Comparison of ENCODE assay signal across 15 cellular contexts in genomic region chr11:72328366-72329224, GRCh38.
DNase-seq lines count a peak whose midpoint lies in the region; ATAC-seq, FAIRE-seq and TF ChIP-seq lines count a peak whose summit lies in the region.
"Had no signal": no experiment of that assay in that cellular context is flagged by ENCODE, and none has a peak within 500 bp of the region (broad histone marks: within the 10 kb centered on the region; RNA-seq: fewer than 3 reads in every experiment).

No MANE protein-coding gene starts in this region.

- BruUV-seq in endothelial cell of umbilical vein (replicated peaks; lab: Mats Ljungman, UMichigan): no TSS peak

- peak overlapping the region; percentile 60 for H3K14ac ChIP-seq in trophoblast cell (ENCODE audit: low read length)

- peaks cover 11% of the 10 kb centered on the region for H3F3A ChIP-seq in GM23248 (ENCODE audit: insufficient read depth)

- H3K27ac ChIP-seq in GM23248: no peak overlapping the region
- H3K27ac ChIP-seq in endothelial cell of umbilical vein (ENCODE audit: insufficient read depth, low read depth, low read length): no peak overlapping the region
- peak overlapping the region; percentile 98 for H3K27ac ChIP-seq in trophoblast cell (ENCODE audit: low read depth, low read length)
- peak overlapping the region in 1 of 4 donors; percentile 12 for H3K27ac ChIP-seq in transverse colon

- 58 to 62% methylated on average over 3 of the region's 3 CpGs for WGBS in GM23248 (ENCODE audit: low coverage in 1 of 2, low lambda C conversion rate in 2 of 2, missing lambda C conversion rate in 2 of 2), 2 experiments
- no CpG with 5 or more reads among the region's 3 CpGs for WGBS in trophoblast cell (ENCODE audit: extremely low coverage, insufficient coverage, insufficient read length)
- 55 to 72% methylated on average over 2 to 3 of the region's 3 CpGs for WGBS in transverse colon (ENCODE audit: low coverage in 1 of 2), 2 donors

- no peaks in the 10 kb centered on the region for H3K9me1 ChIP-seq in endothelial cell of umbilical vein (replicated peaks; ENCODE audit: control insufficient read depth, extremely low read depth, insufficient read depth, low read length)

- peaks cover 18% of the 10 kb centered on the region for H3K79me1 ChIP-seq in trophoblast cell (ENCODE audit: low read length)

- peak overlapping the region; percentile 56 for H3K4ac ChIP-seq in trophoblast cell (ENCODE audit: low read depth, low read length)

- no peak overlapping the region for H3K4me2 ChIP-seq in GM23248 (ENCODE audit: unreplicated experiment)
- H3K4me2 ChIP-seq in endothelial cell of umbilical vein (ENCODE audit: insufficient read depth, low read length): no peak overlapping the region
- no peak overlapping the region for H3K4me2 ChIP-seq in trophoblast cell (ENCODE audit: low read length)

- H3K9me3 ChIP-seq in GM23248 (ENCODE audit: low read depth): no peaks in the 10 kb centered on the region
- no peaks in the 10 kb centered on the region for H3K9me3 ChIP-seq in endothelial cell of umbilical vein (replicated peaks; ENCODE audit: control insufficient read depth, insufficient read depth, low read length)
- no peaks in the 10 kb centered on the region for H3K9me3 ChIP-seq in trophoblast cell (ENCODE audit: insufficient read depth, low read depth, low read length)
- H3K9me3 ChIP-seq in transverse colon: no peaks in the 10 kb centered on the region

- dilution Hi-C loops in endothelial cell of umbilical vein (cut with MboI; ENCODE audit: extremely low pct_ligation_motif_present, low sequenced_read_pairs): no loop called here

- H3K9me2 ChIP-seq in GM23248 (ENCODE audit: insufficient read depth): no peaks in the 10 kb centered on the region

- POLR2A ChIA-PET in endothelial cell of umbilical vein (lab: Charles Lee): no interaction called here

- intact Hi-C loops in endothelial cell of umbilical vein (cut with micrococcal nuclease): no loop called here
- intact Hi-C loops in transverse colon (cut with DNase I; ENCODE audit: low total_unique reads): no loop called here

- in situ Hi-C loops in GM23248 (cut with MboI): no loop called here
- in situ Hi-C loops in transverse colon (cut with MboI; ENCODE audit: low pct_ligation_motif_present in 1 of 4, low pct_unique_long_range_greater_than_20kb in 1 of 4, low sequenced_read_pairs in 3 of 4): no loop called here

- H3K36me3 ChIP-seq in GM23248 (ENCODE audit: low read depth) (no peaks in the 10 kb centered on the region), endothelial cell of umbilical vein (ENCODE audit: control insufficient read depth in 2 of 2, extremely low read depth in 1 of 2, insufficient read depth in 2 of 2, low read length in 2 of 2) (no peaks in the 10 kb centered on the region), trophoblast cell (ENCODE audit: control insufficient read depth in 1 of 2, insufficient read depth in 2 of 2, low read length in 2 of 2) (no peaks in the 10 kb centered on the region), transverse colon (no peaks in the 10 kb centered on the region)

- H4K20me1 ChIP-seq in GM23248 (ENCODE audit: insufficient read depth): no peaks in the 10 kb centered on the region
- no peaks in the 10 kb centered on the region for H4K20me1 ChIP-seq in endothelial cell of umbilical vein (replicated peaks; ENCODE audit: control insufficient read depth, extremely low read depth, insufficient read depth, low read length)

- peak overlapping the region; percentile 89 for H2BK5ac ChIP-seq in trophoblast cell (ENCODE audit: low read depth, low read length, poor library complexity)

- H3K79me2 ChIP-seq in GM23248 (ENCODE audit: insufficient read depth) (no peaks in the 10 kb centered on the region), endothelial cell of umbilical vein (ENCODE audit: control insufficient read depth, insufficient read depth, low read length) (no peaks in the 10 kb centered on the region), trophoblast cell (ENCODE audit: control insufficient read depth, insufficient read depth, low read length, poor library complexity) (peaks cover 7% of the 10 kb centered on the region)

- H3K9ac ChIP-seq in GM23248 (no peak overlapping the region), endothelial cell of umbilical vein (replicated peaks; ENCODE audit: extremely low read depth, insufficient read depth, low read length) (no peak overlapping the region), trophoblast cell (ENCODE audit: low read length) (no peak overlapping the region)

- no peak overlapping the region for H3K18ac ChIP-seq in trophoblast cell (ENCODE audit: low read length)

- H3K4me1 ChIP-seq in GM23248 (ENCODE audit: insufficient read depth): peaks cover 28% of the 10 kb centered on the region
- H3K4me1 ChIP-seq in endothelial cell of umbilical vein (ENCODE audit: control insufficient read depth, extremely low read depth, insufficient read depth, low read length): peaks cover 13% of the 10 kb centered on the region
- H3K4me1 ChIP-seq in trophoblast cell (ENCODE audit: control insufficient read depth in 1 of 2, insufficient read depth in 2 of 2, low read length in 2 of 2): peaks cover 27 to 30% of the 10 kb centered on the region in 2 experiments
- peaks cover 0 to 3% (median 0%) of the 10 kb centered on the region in 4 donors for H3K4me1 ChIP-seq in transverse colon

- DNase-seq in GM23248 (peak; percentile 20), RPMI8226 (peak; percentile 3), endothelial cell of umbilical vein (ENCODE audit: low read depth, low spot score) (peak; percentile 64), trophoblast cell (peak in 1 of 2 donors; percentile 57), transverse colon (no peak), iPS-NIHi11 (ENCODE audit: low spot score) (no peak), frontal cortex (ENCODE audit: low spot score in 2 of 2) (no peak)
- DNase-seq: activated CD4-positive, alpha-beta T cell treated with anti-CD3 and anti-CD28 coated beads for 48 hours; activated naive CD4-positive, alpha-beta T cell treated with anti-CD3 and anti-CD28 coated beads for 36 hours; CD4-positive, CD25-positive, alpha-beta regulatory T cell; effector memory CD4-positive, alpha-beta T cell; naive thymus-derived CD8-positive, alpha-beta T cell; NCI-H510A treated with DMSO at 0.1 percent for 48 hours; stimulated activated CD4-positive, alpha-beta T cell treated with anti-CD3 and anti-CD28 coated beads, Interleukin-12 subunit alpha, Interleukin-12 subunit beta, amount 100 ng/mL, for 4 hours had no signal

- peak overlapping the region; percentile 69 for H4K91ac ChIP-seq in trophoblast cell (ENCODE audit: low read depth, low read length)

- no peak overlapping the region for H3K23ac ChIP-seq in trophoblast cell (ENCODE audit: low read length)

- CTCF ChIA-PET in endothelial cell of umbilical vein (lab: Charles Lee): interaction anchor here (0.9 to 2.0 kb wide), 3 partner anchors 12 to 103 kb away, joined by 4 to 9 read pairs (median 5); no protein-coding TSS in a partner anchor

- no peak for TF ChIP-seq CTCF in endothelial cell of umbilical vein (IDR thresholded peaks at IDR 0.05; ENCODE audit: extremely low read depth in 1 of 2, insufficient read depth in 1 of 2, low read depth in 1 of 2, low read length in 2 of 2)
- no peak for TF ChIP-seq CTCF in transverse colon (IDR thresholded peaks at IDR 0.05)

- H2BK120ac ChIP-seq in trophoblast cell (ENCODE audit: insufficient read depth, low read length, poor library complexity): peak overlapping the region; percentile 71

- H2BK12ac ChIP-seq in trophoblast cell (ENCODE audit: low read length): peak overlapping the region; percentile 90

- no peak overlapping the region for H4K12ac ChIP-seq in trophoblast cell (ENCODE audit: low read depth, low read length)

- H3K27me3 ChIP-seq in GM23248 (replicated peaks; ENCODE audit: insufficient read depth) (no peaks in the 10 kb centered on the region), endothelial cell of umbilical vein (ENCODE audit: control insufficient read depth in 2 of 2, insufficient read depth in 2 of 2, low read length in 2 of 2) (no peaks in the 10 kb centered on the region), trophoblast cell (ENCODE audit: insufficient read depth, low read length) (no peaks in the 10 kb centered on the region), transverse colon (no peaks in the 10 kb centered on the region)

- H2AFZ ChIP-seq in GM23248 (no peak overlapping the region), endothelial cell of umbilical vein (ENCODE audit: low read depth, low read length) (no peak overlapping the region), trophoblast cell (ENCODE audit: insufficient read depth, low read length, poor library complexity) (no peak overlapping the region)

- H3K4me3 ChIP-seq in GM23248 (no peak overlapping the region), endothelial cell of umbilical vein (replicated peaks in 1 of 3; ENCODE audit: insufficient read depth in 1 of 3, low read depth in 1 of 3, low read length in 3 of 3) (no peak overlapping the region), trophoblast cell (ENCODE audit: low read depth, low read length) (no peak overlapping the region), transverse colon (no peak overlapping the region)

- peak overlapping the region; percentile 7 for H2AK5ac ChIP-seq in trophoblast cell (ENCODE audit: low read length)

- no peak for ATAC-seq in GM18868 (IDR thresholded peaks at IDR 0.05; ENCODE audit: unreplicated experiment)
- ATAC-seq: naive thymus-derived CD8-positive, alpha-beta T cell had no signal

- peak; percentile 28 for FAIRE-seq in endothelial cell of umbilical vein (lab: Jason Lieb, UNC)
- FAIRE-seq in frontal cortex (lab: Jason Lieb, UNC): no peak

- peak overlapping the region; percentile 58 for H4K8ac ChIP-seq in trophoblast cell (ENCODE audit: low read depth, low read length)

- TF ChIP-seq EP300 in transverse colon (IDR thresholded peaks at IDR 0.05; ENCODE audit: low read depth): no peak

- no peak for TF ChIP-seq POLR2A in endothelial cell of umbilical vein (IDR thresholded peaks at IDR 0.05; ENCODE audit: low read depth, low read length)
- no peak for TF ChIP-seq POLR2A in transverse colon (IDR thresholded peaks at IDR 0.05)

TF ChIP-seq in endothelial cell of umbilical vein, 7 proteins besides CTCF, POLR2A, EP300 and RAD21:
- TF ChIP-seq JUN (IDR thresholded peaks at IDR 0.05; ENCODE audit: borderline replicate concordance, insufficient read depth, insufficient read length, low read depth) (no peak), FOS (IDR thresholded peaks at IDR 0.05; ENCODE audit: borderline replicate concordance, insufficient read depth, low read length) (no peak), EZH2 (IDR thresholded peaks at IDR 0.05; ENCODE audit: borderline replicate concordance, low read depth, low read length, severe bottlenecking) (no peak), MAX (IDR thresholded peaks at IDR 0.05; ENCODE audit: insufficient read depth, insufficient read length) (no peak), MYC (IDR thresholded peaks at IDR 0.05; ENCODE audit: low read depth, low read length) (no peak), GATA2 (IDR thresholded peaks at IDR 0.05; ENCODE audit: insufficient read depth, insufficient read length, low read depth, low read length) (no peak), POLR2AphosphoS5 (IDR thresholded peaks at IDR 0.05; ENCODE audit: insufficient read depth, low read depth, low read length) (no peak)

Comparison
In these comparisons a context has a peak if more than half of its experiments do, and no peak if none do; other contexts are left out.
1. DNase-seq: peak in GM23248 (single experiment), RPMI8226 (single experiment) and endothelial cell of umbilical vein (single experiment); none in transverse colon (single experiment), iPS-NIHi11 (single experiment) and frontal cortex (0 of 2).